11 cellular contexts compared by ENCODE assay signal in the genomic region with DNA sequence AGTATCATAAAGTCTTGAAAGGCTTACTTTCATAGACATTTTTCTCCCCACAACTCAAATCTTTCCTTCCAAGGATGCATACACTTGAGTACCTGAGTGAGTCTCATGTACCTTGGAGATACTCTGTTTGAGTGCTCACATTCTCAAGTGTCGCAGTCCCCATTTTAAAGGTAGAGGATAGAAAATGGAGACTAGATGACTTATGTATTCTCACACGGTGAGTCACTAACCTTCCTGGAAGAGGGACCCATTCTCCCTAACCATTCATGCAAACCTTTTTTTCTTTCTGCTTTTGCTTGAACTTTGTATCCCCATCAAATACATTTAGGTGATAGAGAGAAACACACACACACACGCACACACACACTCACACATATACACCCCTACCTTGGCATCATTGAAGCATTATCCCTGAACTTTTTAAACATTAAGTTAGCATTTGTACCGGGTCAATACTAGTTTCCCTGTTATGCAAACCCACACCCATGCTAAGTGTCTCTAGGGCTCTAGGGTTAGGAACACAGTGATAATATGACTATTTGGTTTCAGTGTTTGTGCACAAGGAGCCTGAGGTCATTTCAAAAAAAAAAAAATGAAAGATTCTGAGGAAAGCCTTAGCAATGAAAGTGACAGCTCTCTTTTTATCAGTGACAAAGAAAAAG.
DNase-seq lines count a peak whose midpoint lies in the region; ATAC-seq, FAIRE-seq and TF ChIP-seq lines count a peak whose summit lies in the region.
"Had no signal": no experiment of that assay in that cellular context is flagged by ENCODE, and none has a peak within 500 bp of the region (broad histone marks: within the 10 kb centered on the region; RNA-seq: fewer than 3 reads in every experiment).

No MANE protein-coding gene starts in this region.

- no peaks in the 10 kb centered on the region for H3K9me3 ChIP-seq in GM12878 (replicated peaks; ENCODE audit: control insufficient read depth, insufficient read depth, low read length)

- no peaks in the 10 kb centered on the region for H3K27me3 ChIP-seq in GM12878 (replicated peaks in 1 of 2; ENCODE audit: control insufficient read depth in 2 of 2, insufficient read depth in 2 of 2, low read length in 1 of 2)

- FAIRE-seq in GM12892 (lab: Jason Lieb, UNC) (peak; percentile 14), GM12878 (lab: Jason Lieb, UNC) (peak; percentile 62)
- FAIRE-seq: colon had no signal

- TF ChIP-seq EP300 in GM12878 (IDR thresholded peaks at IDR 0.05; ENCODE audit: borderline replicate concordance in 1 of 2, control insufficient read depth in 1 of 2, low read depth in 2 of 2, low read length in 2 of 2), result no peak; a peak in 1 of 4 replicates

- H3K4me1 ChIP-seq in GM12878 (ENCODE audit: control insufficient read depth, insufficient read depth, low read length), result peaks cover 24% of the 10 kb centered on the region

- H3K4me3 ChIP-seq in GM12878, result no peak overlapping the region

- POLR2A ChIA-PET in GM12878 (lab: Charles Lee), result interaction anchor here (1.0 kb wide), 1 partner anchor 103 kb away, joined by 3 read pairs; no protein-coding TSS in a partner anchor
- POLR2A ChIA-PET in HEK293T (lab: Yijun Ruan, JAX), result no interaction called here

- no peaks in the 10 kb centered on the region for H3K36me3 ChIP-seq in GM12878 (ENCODE audit: control insufficient read depth in 2 of 2, insufficient read depth in 2 of 2, low read length in 1 of 2)

- TF ChIP-seq RAD21 in GM12878 (IDR thresholded peaks at IDR 0.05; ENCODE audit: insufficient read depth, low read depth, low read length), result no peak

- no peak for TF ChIP-seq CTCF in GM12878 (IDR thresholded peaks at IDR 0.05 in 2 of 3, conservative IDR thresholded peaks at IDR 0.05 in 1 of 3; ENCODE audit: control insufficient read depth in 2 of 3, extremely low read depth in 1 of 3, insufficient read depth in 1 of 3, low read depth in 3 of 3, low read length in 3 of 3)

- peak overlapping the region; percentile 53; the same call in 1 of the 2 replicates for H3K4me2 ChIP-seq in GM12878 (ENCODE audit: control insufficient read depth, insufficient read depth)

- SMC1A ChIA-PET in GM12878 (lab: Charles Lee; ENCODE audit: uncharacterized antibody, unreplicated experiment), result interaction anchor here (0.6 to 0.8 kb wide), 2 partner anchors 132 to 188 kb away, joined by 3 read pairs; no protein-coding TSS in a partner anchor

- CTCF ChIA-PET in GM12878 (lab: Yijun Ruan, JAX) (interaction anchor here (0.7 kb wide), 1 partner anchor 216 kb away, joined by 3 read pairs; no protein-coding TSS in a partner anchor), HEK293T (lab: Yijun Ruan, JAX) (no interaction called here)

- H4K20me1 ChIP-seq in GM12878 (ENCODE audit: control insufficient read depth, insufficient read depth), result no peaks in the 10 kb centered on the region

- in situ Hi-C loops in GM12878 (cut with MboI), result no loop called here

- WGBS in GM12878 (ENCODE audit: insufficient coverage, insufficient replicate concordance, low lambda C conversion rate, missing lambda C conversion rate), result 3% methylated on average over 4 of the region's 4 CpGs

- intact Hi-C loops in GM12878 (cut with micrococcal nuclease; ENCODE audit: unreplicated experiment), result no loop called here

- no peak overlapping the region for H3K9ac ChIP-seq in GM12878 (ENCODE audit: control insufficient read depth, insufficient read depth, low read length)

- BruUV-seq in GM12878 (replicated peaks; lab: Mats Ljungman, UMichigan), result no TSS peak

- RAD21 ChIA-PET in GM12878 (lab: Charles Lee; ENCODE audit: unreplicated experiment), result no interaction called here

- H2AFZ ChIP-seq in GM12878 (ENCODE audit: control insufficient read depth, low read depth, low read length), result peak overlapping the region; percentile 20; the same call in 1 of the 2 replicates

- H3K79me2 ChIP-seq in GM12878 (ENCODE audit: control insufficient read depth, insufficient read depth, low read length), result no peaks in the 10 kb centered on the region

- ATAC-seq in GM21367 (IDR thresholded peaks at IDR 0.05; ENCODE audit: unreplicated experiment) (peak; percentile 48), HG03103 (IDR thresholded peaks at IDR 0.05; ENCODE audit: low read depth, unreplicated experiment) (peak; percentile 69), GM12878 (peak; percentile 75)

- DNase-seq in GM12892 (ENCODE audit: insufficient read length) (no peak), GM12878 (ENCODE audit: low read depth, low spot score) (no peak), ureter (ENCODE audit: low spot score) (no peak), HEK293T (ENCODE audit: extremely low spot score) (no peak), COR-L47 (lab: John Stamatoyannopoulos, UW) (no peak)
- DNase-seq in stimulated activated CD4-positive, alpha-beta T cell treated with anti-CD3 and anti-CD28 coated beads, Interleukin-2, amount 100 ng/mL, for 24 hours, result no peak
- DNase-seq: activated CD8-positive, alpha-beta memory T cell treated with anti-CD3 and anti-CD28 coated beads for 24 hours; CD4-positive, alpha-beta T cell had no signal

- TF ChIP-seq POLR2A in GM12892 (IDR thresholded peaks at IDR 0.05; ENCODE audit: low read depth, low read length), result no peak
- TF ChIP-seq POLR2A in GM12878 (IDR thresholded peaks at IDR 0.05; ENCODE audit: low read depth, low read length), result no peak

- H3K27ac ChIP-seq in GM12878 (ENCODE audit: control insufficient read depth, insufficient read depth), result peak overlapping the region; percentile 24; the same call in 1 of the 2 replicates

TF ChIP-seq in GM12878, 131 proteins besides CTCF, POLR2A, EP300 and RAD21:
- TF ChIP-seq HCFC1 (IDR thresholded peaks at IDR 0.05; ENCODE audit: low read length) (no peak), ZNF384 (IDR thresholded peaks at IDR 0.05; ENCODE audit: borderline replicate concordance, low read depth, low read length) (0 out of 2 replicates have a peak, but pooled peaks have one; percentile 19), NFIC (IDR thresholded peaks at IDR 0.05; ENCODE audit: low read depth, low read length) (peak; percentile 49; the same call in 1 of the 2 replicates), NR2C1 (IDR thresholded peaks at IDR 0.05) (no peak), RUNX3 (IDR thresholded peaks at IDR 0.05; ENCODE audit: low read length) (peak; percentile 63), HDGF (IDR thresholded peaks at IDR 0.05) (no peak), SIN3A (IDR thresholded peaks at IDR 0.05; ENCODE audit: low read depth, low read length) (no peak), JUNB (IDR thresholded peaks at IDR 0.05) (peak; percentile 57)
- TF ChIP-seq, protein P1, sequence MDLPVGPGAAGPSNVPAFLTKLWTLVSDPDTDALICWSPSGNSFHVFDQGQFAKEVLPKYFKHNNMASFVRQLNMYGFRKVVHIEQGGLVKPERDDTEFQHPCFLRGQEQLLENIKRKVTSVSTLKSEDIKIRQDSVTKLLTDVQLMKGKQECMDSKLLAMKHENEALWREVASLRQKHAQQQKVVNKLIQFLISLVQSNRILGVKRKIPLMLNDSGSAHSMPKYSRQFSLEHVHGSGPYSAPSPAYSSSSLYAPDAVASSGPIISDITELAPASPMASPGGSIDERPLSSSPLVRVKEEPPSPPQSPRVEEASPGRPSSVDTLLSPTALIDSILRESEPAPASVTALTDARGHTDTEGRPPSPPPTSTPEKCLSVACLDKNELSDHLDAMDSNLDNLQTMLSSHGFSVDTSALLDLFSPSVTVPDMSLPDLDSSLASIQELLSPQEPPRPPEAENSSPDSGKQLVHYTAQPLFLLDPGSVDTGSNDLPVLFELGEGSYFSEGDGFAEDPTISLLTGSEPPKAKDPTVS (IDR thresholded peaks at IDR 0.05; ENCODE audit: low read depth, low read length), result no peak

TF ChIP-seq in HEK293T, 16 proteins besides CTCF, POLR2A, EP300 and RAD21:
- TF ChIP-seq LEF1 (IDR thresholded peaks at IDR 0.05; ENCODE audit: borderline replicate concordance) (no peak), FOXK2 (IDR thresholded peaks at IDR 0.05) (no peak), SUZ12 (IDR thresholded peaks at IDR 0.05) (no peak), BHLHE40 (IDR thresholded peaks at IDR 0.05; ENCODE audit: borderline replicate concordance) (no peak), FOXM1 (IDR thresholded peaks at IDR 0.05; ENCODE audit: borderline replicate concordance) (no peak), CTBP1 (IDR thresholded peaks at IDR 0.05; ENCODE audit: borderline replicate concordance) (no peak), SP1 (IDR thresholded peaks at IDR 0.05) (no peak), L3MBTL2 (conservative IDR thresholded peaks at IDR 0.05) (no peak), TARDBP (IDR thresholded peaks at IDR 0.05) (no peak), FOXA1 (IDR thresholded peaks at IDR 0.05) (no peak), NFRKB (IDR thresholded peaks at IDR 0.05) (no peak), ZNF384 (IDR thresholded peaks at IDR 0.05) (no peak), ELF4 (IDR thresholded peaks at IDR 0.05) (no peak), HDGF (IDR thresholded peaks at IDR 0.05; ENCODE audit: borderline replicate concordance) (no peak), ARNT (IDR thresholded peaks at IDR 0.05) (no peak)
- TF ChIP-seq, protein P2, sequence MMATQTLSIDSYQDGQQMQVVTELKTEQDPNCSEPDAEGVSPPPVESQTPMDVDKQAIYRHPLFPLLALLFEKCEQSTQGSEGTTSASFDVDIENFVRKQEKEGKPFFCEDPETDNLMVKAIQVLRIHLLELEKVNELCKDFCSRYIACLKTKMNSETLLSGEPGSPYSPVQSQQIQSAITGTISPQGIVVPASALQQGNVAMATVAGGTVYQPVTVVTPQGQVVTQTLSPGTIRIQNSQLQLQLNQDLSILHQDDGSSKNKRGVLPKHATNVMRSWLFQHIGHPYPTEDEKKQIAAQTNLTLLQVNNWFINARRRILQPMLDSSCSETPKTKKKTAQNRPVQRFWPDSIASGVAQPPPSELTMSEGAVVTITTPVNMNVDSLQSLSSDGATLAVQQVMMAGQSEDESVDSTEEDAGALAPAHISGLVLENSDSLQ (IDR thresholded peaks at IDR 0.05), result no peak
